11 cellular contexts compared by ENCODE assay signal in genomic region chr5:109406719-109407118, GRCh38. TPM values are rescaled to one million over a fixed set of nuclear protein-coding genes. Genes with fewer than 3 reads are reported as not detected.
DNase-seq lines count a peak whose midpoint lies in the region; ATAC-seq, FAIRE-seq and TF ChIP-seq lines count a peak whose summit lies in the region.
"Had no signal": no experiment of that assay in that cellular context is flagged by ENCODE, and none has a peak within 500 bp of the region (broad histone marks: within the 10 kb centered on the region; RNA-seq: fewer than 3 reads in every experiment).

No MANE protein-coding gene starts in this region.

- TF ChIP-seq EP300 in GM12878 (IDR thresholded peaks at IDR 0.05; ENCODE audit: borderline replicate concordance in 1 of 2, control insufficient read depth in 1 of 2, low read depth in 2 of 2, low read length in 2 of 2), result no peak

- RAD21 ChIA-PET in GM12878 (lab: Charles Lee; ENCODE audit: unreplicated experiment), result no interaction called here

- peaks cover 74% of the 10 kb centered on the region for H3K79me2 ChIP-seq in GM12878 (ENCODE audit: control insufficient read depth, insufficient read depth, low read length)

- no peaks in the 10 kb centered on the region for H3K9me3 Mint-ChIP-seq in HFFc6
- peaks cover 0 to 5% (median 0%) of the 10 kb centered on the region in 9 donors for H3K9me3 Mint-ChIP-seq in naive thymus-derived CD8-positive, alpha-beta T cell

- POLR2A ChIA-PET in AG04449 (lab: Yijun Ruan, JAX), result no interaction called here
- POLR2A ChIA-PET in GM12878 (lab: Charles Lee), result no interaction called here
- POLR2A ChIA-PET in naive thymus-derived CD8-positive, alpha-beta T cell (lab: Charles Lee), result no interaction called here
- POLR2A ChIA-PET in HEK293T (lab: Yijun Ruan, JAX), result no interaction called here

- H3K27ac Mint-ChIP-seq in HFFc6, result peak overlapping the region; percentile 33
- H3K27ac Mint-ChIP-seq in naive thymus-derived CD8-positive, alpha-beta T cell, result peak overlapping the region; percentile 5 to 100 (median 74)

- peak overlapping the region; percentile 99 for H3K4me3 Mint-ChIP-seq in HFFc6
- peak overlapping the region; percentile 15 to 100 (median 82) for H3K4me3 Mint-ChIP-seq in naive thymus-derived CD8-positive, alpha-beta T cell

- H3K36me3 ChIP-seq in GM12878 (ENCODE audit: control insufficient read depth in 2 of 2, insufficient read depth in 2 of 2, low read length in 1 of 2), result peaks cover 0 to 9% of the 10 kb centered on the region in 2 experiments; a peak in 1 of 4 replicates
- H3K36me3 ChIP-seq: brain microvascular endothelial cell, pancreas had no signal

- H3K9ac ChIP-seq in GM12878 (ENCODE audit: control insufficient read depth, insufficient read depth, low read length), result no peak overlapping the region

- 95% methylated on average over 1 of the region's 1 CpG for WGBS in GM12878 (ENCODE audit: insufficient coverage, insufficient replicate concordance, low lambda C conversion rate, missing lambda C conversion rate)

- in situ Hi-C loops in GM12878 (cut with MboI), result no loop called here

- peaks cover 2% of the 10 kb centered on the region; the same call in 1 of the 2 replicates for H3K4me1 ChIP-seq in GM12878 (ENCODE audit: control insufficient read depth, insufficient read depth, low read length)

- no peak for ATAC-seq in GM12878
- ATAC-seq in naive thymus-derived CD8-positive, alpha-beta T cell, result no peak
- no peak for ATAC-seq in HG02852 (IDR thresholded peaks at IDR 0.05; ENCODE audit: unreplicated experiment)
- ATAC-seq: pancreas had no signal

- no peak overlapping the region for H2AFZ ChIP-seq in GM12878 (ENCODE audit: control insufficient read depth, low read depth, low read length)

- H3K4me2 ChIP-seq in GM12878 (ENCODE audit: control insufficient read depth, insufficient read depth), result peak overlapping the region; percentile 80

- H3K27me3 Mint-ChIP-seq in HFFc6 (ENCODE audit: insufficient read depth), result peaks cover 5% of the 10 kb centered on the region
- peaks cover 0 to 3% (median 0%) of the 10 kb centered on the region in 5 donors for H3K27me3 Mint-ChIP-seq in naive thymus-derived CD8-positive, alpha-beta T cell

- no peak for TF ChIP-seq CTCF in AG04449 (IDR thresholded peaks at IDR 0.05; ENCODE audit: insufficient read depth, low read length, missing control alignments)
- TF ChIP-seq CTCF in HFFc6 (IDR thresholded peaks at IDR 0.05), result no peak
- no peak for TF ChIP-seq CTCF in GM12878 (IDR thresholded peaks at IDR 0.05 in 2 of 3, conservative IDR thresholded peaks at IDR 0.05 in 1 of 3; ENCODE audit: control insufficient read depth in 2 of 3, extremely low read depth in 1 of 3, insufficient read depth in 1 of 3, low read depth in 3 of 3, low read length in 3 of 3)

- H3K9me3 ChIP-seq in GM12878 (replicated peaks; ENCODE audit: control insufficient read depth, insufficient read depth, low read length), result peaks cover 12% of the 10 kb centered on the region
- H3K9me3 ChIP-seq: pancreas had no signal

- intact Hi-C loops in GM12878 (cut with micrococcal nuclease; ENCODE audit: unreplicated experiment), result loop anchor here (10.0 kb wide), 1 partner anchor 682 kb away; no protein-coding TSS in a partner anchor

- H3K4me3 ChIP-seq in AG04449 (ENCODE audit: low read depth, low read length) (peak overlapping the region; percentile 9; the same call in 1 of the 2 replicates), GM12878 (0 out of 2 replicates have a peak overlapping the region, but pooled peaks have one; percentile 92)

- no peak for DNase-seq in AG04449 (ENCODE audit: low read depth, low spot score)
- DNase-seq in HFFc6, result no peak
- DNase-seq in GM12878 (ENCODE audit: low read depth, low spot score), result no peak
- no peak for DNase-seq in naive thymus-derived CD8-positive, alpha-beta T cell
- DNase-seq in RKO (ENCODE audit: low spot score), result no peak
- DNase-seq in NCI-H1417 (lab: John Stamatoyannopoulos, UW), result no peak
- DNase-seq in HEK293T (ENCODE audit: extremely low spot score), result no peak
- DNase-seq: brain microvascular endothelial cell, hippocampal formation, pancreas had no signal

- peaks cover 57% of the 10 kb centered on the region for H3K4me1 Mint-ChIP-seq in HFFc6 (ENCODE audit: low read depth)
- H3K4me1 Mint-ChIP-seq in naive thymus-derived CD8-positive, alpha-beta T cell, result peaks cover 26 to 68% (median 58%) of the 10 kb centered on the region in 4 donors

- CTCF ChIA-PET in AG04449 (lab: Yijun Ruan, JAX), result no interaction called here
- CTCF ChIA-PET in GM12878 (lab: Yijun Ruan, JAX), result no interaction called here
- CTCF ChIA-PET in HEK293T (lab: Yijun Ruan, JAX), result no interaction called here

- SMC1A ChIA-PET in GM12878 (lab: Charles Lee; ENCODE audit: uncharacterized antibody, unreplicated experiment), result interaction anchor here (1.4 to 1.5 kb wide), 2 partner anchors 32 to 76 kb away, joined by 3 to 6 read pairs; no protein-coding TSS in a partner anchor

- BruUV-seq in GM12878 (replicated peaks; lab: Mats Ljungman, UMichigan), result no TSS peak

- TF ChIP-seq RAD21 in GM12878 (IDR thresholded peaks at IDR 0.05; ENCODE audit: insufficient read depth, low read depth, low read length), result no peak

- H3K27me3 ChIP-seq in GM12878 (replicated peaks in 1 of 2; ENCODE audit: control insufficient read depth in 2 of 2, insufficient read depth in 2 of 2, low read length in 1 of 2), result no peaks in the 10 kb centered on the region
- H3K27me3 ChIP-seq: brain microvascular endothelial cell, pancreas had no signal

- no peak overlapping the region; the same call in 1 of the 2 replicates for H3K27ac ChIP-seq in GM12878 (ENCODE audit: control insufficient read depth, insufficient read depth)
- H3K27ac ChIP-seq: brain microvascular endothelial cell had no signal

- H3K36me3 Mint-ChIP-seq in HFFc6 (ENCODE audit: low read depth), result peaks cover 18% of the 10 kb centered on the region
- H3K36me3 Mint-ChIP-seq in naive thymus-derived CD8-positive, alpha-beta T cell, result peaks cover 6 to 18% (median 17%) of the 10 kb centered on the region in 3 donors

- FAIRE-seq in GM12878 (lab: Jason Lieb, UNC), result no peak
- FAIRE-seq: pancreas had no signal

- TF ChIP-seq POLR2A in GM12878 (IDR thresholded peaks at IDR 0.05; ENCODE audit: low read depth, low read length), result no peak

- no peaks in the 10 kb centered on the region; the same call in 1 of the 2 replicates for H4K20me1 ChIP-seq in GM12878 (ENCODE audit: control insufficient read depth, insufficient read depth)

TF ChIP-seq in GM12878, 131 proteins besides CTCF, POLR2A, EP300 and RAD21 (continues in another document):
- no peak for TF ChIP-seq TCF3 (IDR thresholded peaks at IDR 0.05; ENCODE audit: borderline replicate concordance, insufficient read depth, low read depth, low read length)
- no peak for TF ChIP-seq IKZF1 (conservative IDR thresholded peaks at IDR 0.05)
- no peak for TF ChIP-seq MTA3 (IDR thresholded peaks at IDR 0.05; ENCODE audit: borderline replicate concordance, low read length)
- no peak for TF ChIP-seq BACH1 (IDR thresholded peaks at IDR 0.05; ENCODE audit: borderline replicate concordance)
- TF ChIP-seq WRNIP1 (IDR thresholded peaks at IDR 0.05; ENCODE audit: borderline replicate concordance, low read depth, low read length), result no peak
- no peak for TF ChIP-seq CHD1 (IDR thresholded peaks at IDR 0.05; ENCODE audit: low read depth, low read length)
- TF ChIP-seq HDAC6 (IDR thresholded peaks at IDR 0.05; ENCODE audit: unreplicated experiment), result no peak

TF ChIP-seq in HEK293T, 16 proteins besides CTCF, POLR2A, EP300 and RAD21:
- TF ChIP-seq FOXA1 (IDR thresholded peaks at IDR 0.05), result no peak
- TF ChIP-seq ARNT (IDR thresholded peaks at IDR 0.05), result no peak
- no peak for TF ChIP-seq ELF4 (IDR thresholded peaks at IDR 0.05)
- no peak for TF ChIP-seq CTBP1 (IDR thresholded peaks at IDR 0.05; ENCODE audit: borderline replicate concordance)
- no peak for TF ChIP-seq PKNOX1 (IDR thresholded peaks at IDR 0.05)
- no peak for TF ChIP-seq SUZ12 (IDR thresholded peaks at IDR 0.05)
- no peak for TF ChIP-seq NFRKB (IDR thresholded peaks at IDR 0.05)
TF ChIP-seq in HEK293T: peak in this region for 0.

RNA-seq across cellular contexts. Expression of gene PJA2, which starts 3.1 kb away (rescaled TPM):
- total RNA-seq in HFFc6 (2021; fragmentation: NEBNext Ultra II Directional; extraction: Animal tissue kit (Norgen Biotek cat#: 25700)), result 10 to 100 TPM; 68.5 to 78.7 (median 76.1) TPM
- 90.2 and 91.5 TPM in 2 replicates for total RNA-seq in GM12878 (2013; cell fraction: nucleolus; rRNA removed)
- total RNA-seq in GM12878 (2014; rRNA removed), result 28.9 and 32.6 TPM in 2 replicates
- total RNA-seq in GM12878 (2014; rRNA removed; fragmentation: Illumina TruSeq; extraction: Trizol), result 52.1 and 52.7 TPM in 2 replicates
- 43.0 and 43.5 TPM in 2 replicates for total RNA-seq in GM12878 (2021)
- 23.0 TPM for polyA plus RNA-seq in GM12878 (2011; ENCODE audit: low read depth)
- polyA plus RNA-seq in GM12878 (2011; rRNA removed), result 93.4 and 142 TPM in 2 replicates
- 29.4 and 37.6 TPM in 2 replicates for polyA plus RNA-seq in GM12878 (2011; cell fraction: cytosol; rRNA removed)
- 29.6 and 35.0 TPM in 2 replicates for polyA plus RNA-seq in GM12878 (2011; cell fraction: nucleus; rRNA removed)
- polyA plus RNA-seq in GM12878 (2012), result 39.1 and 49.3 TPM in 2 replicates
- polyA plus RNA-seq in GM12878 (2014; fragmentation: Illumina TruSeq; extraction: Trizol), result 52.5 and 64.9 TPM in 2 replicates
- 10 to 100 TPM; 27.8 to 28.2 TPM for polyA plus RNA-seq in GM12878 (2014; fragmentation: Nextera tagmentation; extraction: Ambion mirVana)
- polyA plus RNA-seq in GM12878 (2014; rRNA removed), result 25.6 and 31.2 TPM in 2 replicates
- 10 to 100 TPM; 58.0 to 58.7 TPM for polyA plus RNA-seq in GM12878 (2016; fragmentation: Nextera tagmentation; extraction: Ambion mirVana)
- polyA minus RNA-seq in GM12878 (2011; rRNA and poly(A)+ RNA removed), result 87.6 and 117 TPM in 2 replicates
- 32.6 and 35.9 TPM in 2 replicates for polyA minus RNA-seq in GM12878 (2011; cell fraction: cytosol; rRNA and poly(A)+ RNA removed)
- 35.3 and 44.2 TPM in 2 replicates for polyA minus RNA-seq in GM12878 (2011; cell fraction: nucleus; rRNA and poly(A)+ RNA removed)
- total RNA-seq in naive thymus-derived CD8-positive, alpha-beta T cell, result 10 to 100 TPM; 83.1 to 91.0 TPM
- 10 to 100 TPM; 46.0 to 54.4 (median 47.7) TPM for polyA plus RNA-seq in naive thymus-derived CD8-positive, alpha-beta T cell
